In the genomic region with DNA sequence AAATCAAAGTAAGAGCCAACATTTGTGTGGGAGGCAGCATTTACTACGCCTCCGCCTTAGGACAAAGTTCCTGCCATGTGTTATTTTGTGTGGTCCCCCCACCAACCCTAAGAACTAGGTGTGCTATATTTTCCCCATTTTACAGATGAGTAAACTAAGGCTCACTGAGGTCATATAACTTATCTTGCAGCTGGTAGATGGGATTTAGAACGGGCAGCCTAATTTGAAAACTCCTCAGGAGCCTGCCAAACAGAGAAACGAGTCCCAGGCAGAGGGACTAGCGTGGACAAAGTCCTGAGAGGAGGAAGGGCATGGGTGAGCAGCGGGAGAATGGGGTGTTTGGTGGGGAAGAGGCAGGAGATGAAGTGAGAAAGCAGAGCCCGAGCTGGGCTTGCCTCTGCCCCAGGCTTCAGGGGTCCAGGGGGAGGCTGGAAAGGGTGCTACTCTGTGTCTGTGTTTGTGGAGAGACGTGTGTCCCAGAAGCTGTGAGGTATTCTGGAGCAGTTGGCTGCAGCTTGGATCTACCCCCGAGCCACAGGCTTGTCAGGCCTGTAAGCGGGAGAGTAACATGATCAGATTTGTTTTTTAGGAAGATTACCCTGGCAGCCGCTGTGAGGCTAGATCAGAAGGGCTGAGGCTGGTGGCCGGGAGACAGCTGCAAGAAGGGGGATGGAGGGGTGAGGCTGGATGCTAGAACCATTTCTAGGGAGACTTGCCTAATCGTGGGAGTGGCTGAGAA, we compare ENCODE assay signal across 16 cellular contexts. TPM values are rescaled to one million over a fixed set of nuclear protein-coding genes. Genes with fewer than 3 reads are reported as not detected.
DNase-seq lines count a peak whose midpoint lies in the region; ATAC-seq lines count a peak whose summit lies in the region.
"Had no signal": no experiment of that assay in that cellular context is flagged by ENCODE, and none has a peak within 500 bp of the region (broad histone marks: within the 10 kb centered on the region; RNA-seq: fewer than 3 reads in every experiment).

No MANE protein-coding gene starts in this region.

- H3K9ac ChIP-seq in BLaER1 treated with 17β-estradiol and CSF1 and Interleukin-3, amounts not matched to agents 10 nM and 100 nM: peak overlapping the region; percentile 8 to 97 (median 58); a peak in 17 of 22 replicates

- H3K27ac Mint-ChIP-seq in CD8-positive, alpha-beta memory T cell: peak overlapping the region; percentile 24 to 93 (median 71)
- H3K27ac Mint-ChIP-seq in activated CD4-positive, alpha-beta memory T cell treated with anti-CD3 and anti-CD28 coated beads for 36 hours: peak overlapping the region; percentile 42
- peak overlapping the region; percentile 36 to 85 (median 69) for H3K27ac Mint-ChIP-seq in naive thymus-derived CD4-positive, alpha-beta T cell
- H3K27ac Mint-ChIP-seq: B cell had no signal

- H3K4me1 ChIP-seq in BLaER1 treated with 17β-estradiol and CSF1 and Interleukin-3, amounts not matched to agents 10 nM and 100 nM: peaks cover 85 to 91% (median 87%) of the 10 kb centered on the region in 10 experiments
- H3K4me1 ChIP-seq in CD8-positive, alpha-beta memory T cell (ENCODE audit: insufficient read depth, low read length): peaks cover 42% of the 10 kb centered on the region
- H3K4me1 ChIP-seq in naive thymus-derived CD4-positive, alpha-beta T cell (ENCODE audit: control insufficient read depth in 2 of 2, insufficient read depth in 2 of 2, low read length in 2 of 2): peaks cover 15 to 22% of the 10 kb centered on the region in 2 donors
- H3K4me1 ChIP-seq: foreskin keratinocyte had no signal

- H3K4me3 Mint-ChIP-seq in CD8-positive, alpha-beta memory T cell: peak overlapping the region in 2 of 7 donors; percentile 19 to 65
- no peak overlapping the region for H3K4me3 Mint-ChIP-seq in activated CD4-positive, alpha-beta memory T cell treated with anti-CD3 and anti-CD28 coated beads for 36 hours
- no peak overlapping the region for H3K4me3 Mint-ChIP-seq in naive thymus-derived CD4-positive, alpha-beta T cell
- H3K4me3 Mint-ChIP-seq: B cell had no signal

- no peaks in the 10 kb centered on the region for H3K27me3 ChIP-seq in BLaER1 treated with 17β-estradiol and CSF1 and Interleukin-3, amounts not matched to agents 10 nM and 100 nM
- no peaks in the 10 kb centered on the region for H3K27me3 ChIP-seq in CD8-positive, alpha-beta memory T cell (ENCODE audit: insufficient read depth, low read length, poor library complexity, severe bottlenecking)
- H3K27me3 ChIP-seq in naive thymus-derived CD4-positive, alpha-beta T cell (ENCODE audit: control insufficient read depth in 2 of 2, insufficient read depth in 2 of 2, low read length in 2 of 2): no peaks in the 10 kb centered on the region
- H3K27me3 ChIP-seq: foreskin keratinocyte had no signal

- no peaks in the 10 kb centered on the region for H3K27me3 Mint-ChIP-seq in CD8-positive, alpha-beta memory T cell
- H3K27me3 Mint-ChIP-seq in activated CD4-positive, alpha-beta memory T cell treated with anti-CD3 and anti-CD28 coated beads for 36 hours: no peaks in the 10 kb centered on the region
- H3K27me3 Mint-ChIP-seq in naive thymus-derived CD4-positive, alpha-beta T cell: no peaks in the 10 kb centered on the region
- H3K27me3 Mint-ChIP-seq: B cell had no signal

- no peaks in the 10 kb centered on the region for H3K9me3 Mint-ChIP-seq in CD8-positive, alpha-beta memory T cell
- no peaks in the 10 kb centered on the region for H3K9me3 Mint-ChIP-seq in activated CD4-positive, alpha-beta memory T cell treated with anti-CD3 and anti-CD28 coated beads for 36 hours
- no peaks in the 10 kb centered on the region for H3K9me3 Mint-ChIP-seq in naive thymus-derived CD4-positive, alpha-beta T cell

- no peak for DNase-seq in CD8-positive, alpha-beta memory T cell
- no peak for DNase-seq in activated CD4-positive, alpha-beta memory T cell treated with anti-CD3 and anti-CD28 coated beads for 36 hours
- no peak for DNase-seq in naive thymus-derived CD4-positive, alpha-beta T cell
- DNase-seq in LoVo (ENCODE audit: low spot score) (no peak), globus pallidus (ENCODE audit: low spot score) (no peak), OCI-M2 (lab: John Stamatoyannopoulos, UW; ENCODE audit: unreplicated experiment) (no peak)
- DNase-seq: central memory CD4-positive, alpha-beta T cell; foreskin keratinocyte; KBM-7; NCI-H1105; Right ventricle myocardium superior; small intestine; stimulated activated naive CD4-positive, alpha-beta T cell had no signal

- H3K27ac ChIP-seq in BLaER1 treated with 17β-estradiol and CSF1 and Interleukin-3, amounts not matched to agents 10 nM and 100 nM: peak overlapping the region in 8 of 11 experiments; percentile 15 to 83 (median 73); a peak in 15 of 22 replicates
- H3K27ac ChIP-seq in CD8-positive, alpha-beta memory T cell (ENCODE audit: low read depth, low read length): no peak overlapping the region
- peak overlapping the region; percentile 18 for H3K27ac ChIP-seq in naive thymus-derived CD4-positive, alpha-beta T cell (ENCODE audit: low read depth, low read length)
- H3K27ac ChIP-seq: foreskin keratinocyte had no signal

- CTCF ChIA-PET in CD8-positive, alpha-beta memory T cell (lab: Charles Lee): interaction anchor here (1.9 to 3.1 kb wide), 2 partner anchors 8 to 25 kb away, joined by 5 to 13 read pairs; no protein-coding TSS in a partner anchor
- CTCF ChIA-PET in activated CD4-positive, alpha-beta memory T cell treated with anti-CD3 and anti-CD28 coated beads for 36 hours (lab: Charles Lee): interaction anchor here (1.1 to 1.9 kb wide), 4 partner anchors 19 to 33 kb away, joined by 4 to 11 read pairs (median 6); no protein-coding TSS in a partner anchor
- CTCF ChIA-PET in naive thymus-derived CD4-positive, alpha-beta T cell (lab: Charles Lee): interaction anchor here (1.5 to 1.6 kb wide), 2 partner anchors 19 to 25 kb away, joined by 6 to 8 read pairs; no protein-coding TSS in a partner anchor

- intact Hi-C loops in activated CD4-positive, alpha-beta memory T cell treated with anti-CD3 and anti-CD28 coated beads for 36 hours (cut with micrococcal nuclease): no loop called here
- intact Hi-C loops in naive thymus-derived CD4-positive, alpha-beta T cell (cut with micrococcal nuclease): no loop called here

- peak overlapping the region; percentile 93 to 99 (median 98) for H3K4me2 ChIP-seq in BLaER1 treated with 17β-estradiol and CSF1 and Interleukin-3, amounts not matched to agents 10 nM and 100 nM

- peaks cover 57 to 66% (median 58%) of the 10 kb centered on the region in 11 experiments for H3K36me3 ChIP-seq in BLaER1 treated with 17β-estradiol and CSF1 and Interleukin-3, amounts not matched to agents 10 nM and 100 nM
- H3K36me3 ChIP-seq in CD8-positive, alpha-beta memory T cell (ENCODE audit: insufficient read depth, low read length): peaks cover 69% of the 10 kb centered on the region
- H3K36me3 ChIP-seq in naive thymus-derived CD4-positive, alpha-beta T cell (ENCODE audit: control insufficient read depth in 2 of 3, insufficient read depth in 3 of 3, low read length in 3 of 3): peaks cover 17 to 79% (median 28%) of the 10 kb centered on the region in 3 experiments

- peak overlapping the region in 3 of 10 experiments; percentile 20 to 54 (median 52); a peak in 3 of 20 replicates for H3K4me3 ChIP-seq in BLaER1 treated with 17β-estradiol and CSF1 and Interleukin-3, amounts not matched to agents 10 nM and 100 nM
- no peak overlapping the region for H3K4me3 ChIP-seq in CD8-positive, alpha-beta memory T cell (ENCODE audit: low read length)
- no peak overlapping the region for H3K4me3 ChIP-seq in naive thymus-derived CD4-positive, alpha-beta T cell (ENCODE audit: low read length)
- H3K4me3 ChIP-seq: lung had no signal

- peaks cover 24 to 77% (median 49%) of the 10 kb centered on the region in 11 experiments; a peak in 17 of 22 replicates for H4K20me1 ChIP-seq in BLaER1 treated with 17β-estradiol and CSF1 and Interleukin-3, amounts not matched to agents 10 nM and 100 nM

- H3K9me3 ChIP-seq in BLaER1 treated with 17β-estradiol and CSF1 and Interleukin-3, amounts not matched to agents 10 nM and 100 nM (replicated peaks in 1 of 11): no peaks in the 10 kb centered on the region
- no peaks in the 10 kb centered on the region for H3K9me3 ChIP-seq in CD8-positive, alpha-beta memory T cell (ENCODE audit: low read length)
- H3K9me3 ChIP-seq in naive thymus-derived CD4-positive, alpha-beta T cell (ENCODE audit: control insufficient read depth in 2 of 3, low read length in 3 of 3): no peaks in the 10 kb centered on the region

- H3K4me1 Mint-ChIP-seq in CD8-positive, alpha-beta memory T cell: peaks cover 35 to 51% (median 40%) of the 10 kb centered on the region in 3 donors
- peaks cover 66% of the 10 kb centered on the region for H3K4me1 Mint-ChIP-seq in activated CD4-positive, alpha-beta memory T cell treated with anti-CD3 and anti-CD28 coated beads for 36 hours (ENCODE audit: low read depth)
- peaks cover 41 to 57% (median 49%) of the 10 kb centered on the region in 7 donors for H3K4me1 Mint-ChIP-seq in naive thymus-derived CD4-positive, alpha-beta T cell

- POLR2A ChIA-PET in CD8-positive, alpha-beta memory T cell (lab: Charles Lee): interaction anchor here (0.6 to 1.0 kb wide), 2 partner anchors 19 to 490 kb away, joined by 3 to 4 read pairs; no protein-coding TSS in a partner anchor
- POLR2A ChIA-PET in activated CD4-positive, alpha-beta memory T cell treated with anti-CD3 and anti-CD28 coated beads for 36 hours (lab: Charles Lee): interaction anchor here (0.7 to 2.0 kb wide), 5 partner anchors 9 to 34 kb away, joined by 3 to 6 read pairs (median 4); no protein-coding TSS in a partner anchor
- POLR2A ChIA-PET in naive thymus-derived CD4-positive, alpha-beta T cell (lab: Charles Lee): interaction anchor here (0.8 to 14.1 kb wide), 4 partner anchors 10 to 21 kb away, joined by 3 to 317 read pairs (median 8); partner anchors contain the start of gene CISD3

- H3K36me3 Mint-ChIP-seq in CD8-positive, alpha-beta memory T cell: peaks cover 0 to 84% (median 12%) of the 10 kb centered on the region in 3 donors
- peaks cover 65% of the 10 kb centered on the region for H3K36me3 Mint-ChIP-seq in activated CD4-positive, alpha-beta memory T cell treated with anti-CD3 and anti-CD28 coated beads for 36 hours
- peaks cover 8 to 46% (median 12%) of the 10 kb centered on the region in 5 donors for H3K36me3 Mint-ChIP-seq in naive thymus-derived CD4-positive, alpha-beta T cell

- ATAC-seq in naive thymus-derived CD4-positive, alpha-beta T cell: no peak
- ATAC-seq: foreskin keratinocyte had no signal

RNA-seq across cellular contexts. Expression of gene MLLT6, which starts 5.0 kb away (rescaled TPM):
- 100 to 1,000 TPM; 197 to 202 TPM for total RNA-seq in CD8-positive, alpha-beta memory T cell
- polyA plus RNA-seq in CD8-positive, alpha-beta memory T cell: 15.9 TPM
- total RNA-seq in activated CD4-positive, alpha-beta memory T cell treated with anti-CD3 and anti-CD28 coated beads for 36 hours: 100 to 1,000 TPM; 204 to 221 TPM
- total RNA-seq in naive thymus-derived CD4-positive, alpha-beta T cell: 100 to 1,000 TPM; 287 to 533 (median 384) TPM
- polyA plus RNA-seq in naive thymus-derived CD4-positive, alpha-beta T cell: 10 to 100 TPM; 10.2 to 11.7 TPM

RNA-seq across cellular contexts. Expression of gene CISD3, which starts 20.1 kb away (rescaled TPM):
- 10 to 100 TPM; 58.2 to 59.6 TPM for total RNA-seq in CD8-positive, alpha-beta memory T cell
- 73.4 TPM for polyA plus RNA-seq in CD8-positive, alpha-beta memory T cell
- 10 to 100 TPM; 54.7 to 59.1 TPM for total RNA-seq in activated CD4-positive, alpha-beta memory T cell treated with anti-CD3 and anti-CD28 coated beads for 36 hours
- total RNA-seq in naive thymus-derived CD4-positive, alpha-beta T cell: 10 to 100 TPM in 3 of 5 experiments, 1 to 10 TPM in 2; 8.0 to 39.6 (median 12.9) TPM
- polyA plus RNA-seq in naive thymus-derived CD4-positive, alpha-beta T cell: 10 to 100 TPM; 33.0 to 39.0 TPM

RNA-seq across cellular contexts. Expression of gene EPOP, which starts 35.3 kb away (rescaled TPM):
- total RNA-seq in CD8-positive, alpha-beta memory T cell: 10 to 100 TPM; 47.0 to 50.0 TPM
- polyA plus RNA-seq in CD8-positive, alpha-beta memory T cell: 0.10 TPM
- total RNA-seq in activated CD4-positive, alpha-beta memory T cell treated with anti-CD3 and anti-CD28 coated beads for 36 hours: 10 to 100 TPM; 37.1 to 38.0 TPM
- total RNA-seq in naive thymus-derived CD4-positive, alpha-beta T cell: 10 to 100 TPM in 1 of 5 experiments, under 1 TPM in 4; 0.19 to 13.4 (median 0.34) TPM
- not detected for polyA plus RNA-seq in naive thymus-derived CD4-positive, alpha-beta T cell

RNA-seq across cellular contexts. Expression of gene PCGF2, which starts 38.1 kb away (rescaled TPM):
- under 1 TPM; 0.72 to 0.89 TPM for total RNA-seq in CD8-positive, alpha-beta memory T cell
- 0.09 TPM for polyA plus RNA-seq in CD8-positive, alpha-beta memory T cell
- total RNA-seq in activated CD4-positive, alpha-beta memory T cell treated with anti-CD3 and anti-CD28 coated beads for 36 hours: 1 to 10 TPM; 3.4 to 4.2 TPM
- 1 to 10 TPM in 1 of 5 experiments, under 1 TPM in 1, not detected in 3; 0.34 to 2.7 TPM for total RNA-seq in naive thymus-derived CD4-positive, alpha-beta T cell
- under 1 TPM in 1 of 2 donors, not detected in 1; 0.09 TPM for polyA plus RNA-seq in naive thymus-derived CD4-positive, alpha-beta T cell
- total RNA-seq: B cell had no signal

RNA-seq across cellular contexts. Expression of gene PSMB3, which starts 42.5 kb away (rescaled TPM):
- total RNA-seq in CD8-positive, alpha-beta memory T cell: 100 to 1,000 TPM; 317 to 323 TPM
- 431 TPM for polyA plus RNA-seq in CD8-positive, alpha-beta memory T cell
- total RNA-seq in activated CD4-positive, alpha-beta memory T cell treated with anti-CD3 and anti-CD28 coated beads for 36 hours: 100 to 1,000 TPM; 335 to 348 TPM
- total RNA-seq in naive thymus-derived CD4-positive, alpha-beta T cell: 100 to 1,000 TPM in 2 of 5 experiments, 10 to 100 TPM in 3; 60.8 to 287 (median 92.1) TPM
- polyA plus RNA-seq in naive thymus-derived CD4-positive, alpha-beta T cell: 100 to 1,000 TPM; 382 to 410 TPM
